ENCODE assay signal across 2 cellular contexts in the genomic region with DNA sequence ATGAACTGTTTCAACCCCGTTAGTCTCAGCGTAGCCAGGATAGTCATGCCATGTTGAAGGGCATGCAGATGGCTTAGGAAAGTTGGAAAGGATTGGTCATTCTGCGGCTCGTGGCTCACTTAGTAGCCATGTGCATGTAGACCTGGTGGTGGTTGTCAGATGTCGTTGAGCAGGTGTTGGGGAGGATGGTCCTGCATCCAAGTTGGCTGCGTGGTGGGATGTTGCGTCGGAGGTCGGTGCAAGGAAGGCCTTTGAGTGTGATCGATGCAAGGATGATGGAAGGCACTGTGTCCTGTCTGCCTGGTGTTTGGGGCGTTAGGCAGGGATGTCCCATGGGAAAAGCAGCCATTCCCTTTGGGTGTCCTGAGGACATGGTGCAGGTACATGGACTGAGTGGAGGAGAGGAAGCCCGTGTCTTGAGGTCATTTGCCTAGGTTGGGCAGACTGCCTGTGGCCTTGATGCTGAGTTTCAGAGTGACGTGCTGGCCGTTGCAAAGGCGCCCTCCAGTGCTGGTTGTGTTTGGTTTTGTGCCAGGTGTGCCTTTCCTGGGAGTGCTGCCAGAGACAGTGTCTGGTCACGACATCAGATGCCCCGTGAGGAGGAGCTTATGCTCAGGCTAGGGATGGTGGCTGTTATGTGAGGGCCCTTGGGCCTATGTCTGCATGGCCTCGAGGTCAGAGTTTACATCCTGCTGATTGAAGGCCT.
TF ChIP-seq lines count a peak whose summit lies in the region.

No MANE protein-coding gene starts in this region.

TF ChIP-seq in liver, 16 proteins besides CTCF, POLR2A, EP300 and RAD21 (continued from another document):
- TF ChIP-seq, protein P1, sequence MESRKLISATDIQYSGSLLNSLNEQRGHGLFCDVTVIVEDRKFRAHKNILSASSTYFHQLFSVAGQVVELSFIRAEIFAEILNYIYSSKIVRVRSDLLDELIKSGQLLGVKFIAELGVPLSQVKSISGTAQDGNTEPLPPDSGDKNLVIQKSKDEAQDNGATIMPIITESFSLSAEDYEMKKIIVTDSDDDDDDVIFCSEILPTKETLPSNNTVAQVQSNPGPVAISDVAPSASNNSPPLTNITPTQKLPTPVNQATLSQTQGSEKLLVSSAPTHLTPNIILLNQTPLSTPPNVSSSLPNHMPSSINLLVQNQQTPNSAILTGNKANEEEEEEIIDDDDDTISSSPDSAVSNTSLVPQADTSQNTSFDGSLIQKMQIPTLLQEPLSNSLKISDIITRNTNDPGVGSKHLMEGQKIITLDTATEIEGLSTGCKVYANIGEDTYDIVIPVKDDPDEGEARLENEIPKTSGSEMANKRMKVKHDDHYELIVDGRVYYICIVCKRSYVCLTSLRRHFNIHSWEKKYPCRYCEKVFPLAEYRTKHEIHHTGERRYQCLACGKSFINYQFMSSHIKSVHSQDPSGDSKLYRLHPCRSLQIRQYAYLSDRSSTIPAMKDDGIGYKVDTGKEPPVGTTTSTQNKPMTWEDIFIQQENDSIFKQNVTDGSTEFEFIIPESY (IDR thresholded peaks at IDR 0.05), result no peak
- TF ChIP-seq, protein P2, sequence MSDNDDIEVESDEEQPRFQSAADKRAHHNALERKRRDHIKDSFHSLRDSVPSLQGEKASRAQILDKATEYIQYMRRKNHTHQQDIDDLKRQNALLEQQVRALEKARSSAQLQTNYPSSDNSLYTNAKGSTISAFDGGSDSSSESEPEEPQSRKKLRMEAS (IDR thresholded peaks at IDR 0.05), result no peak
- TF ChIP-seq HNF4A (conservative IDR thresholded peaks at IDR 0.05), result no peak
- no peak for TF ChIP-seq FOXA1 (IDR thresholded peaks at IDR 0.05)
- no peak for TF ChIP-seq JUND (IDR thresholded peaks at IDR 0.05)
- TF ChIP-seq, protein P3, sequence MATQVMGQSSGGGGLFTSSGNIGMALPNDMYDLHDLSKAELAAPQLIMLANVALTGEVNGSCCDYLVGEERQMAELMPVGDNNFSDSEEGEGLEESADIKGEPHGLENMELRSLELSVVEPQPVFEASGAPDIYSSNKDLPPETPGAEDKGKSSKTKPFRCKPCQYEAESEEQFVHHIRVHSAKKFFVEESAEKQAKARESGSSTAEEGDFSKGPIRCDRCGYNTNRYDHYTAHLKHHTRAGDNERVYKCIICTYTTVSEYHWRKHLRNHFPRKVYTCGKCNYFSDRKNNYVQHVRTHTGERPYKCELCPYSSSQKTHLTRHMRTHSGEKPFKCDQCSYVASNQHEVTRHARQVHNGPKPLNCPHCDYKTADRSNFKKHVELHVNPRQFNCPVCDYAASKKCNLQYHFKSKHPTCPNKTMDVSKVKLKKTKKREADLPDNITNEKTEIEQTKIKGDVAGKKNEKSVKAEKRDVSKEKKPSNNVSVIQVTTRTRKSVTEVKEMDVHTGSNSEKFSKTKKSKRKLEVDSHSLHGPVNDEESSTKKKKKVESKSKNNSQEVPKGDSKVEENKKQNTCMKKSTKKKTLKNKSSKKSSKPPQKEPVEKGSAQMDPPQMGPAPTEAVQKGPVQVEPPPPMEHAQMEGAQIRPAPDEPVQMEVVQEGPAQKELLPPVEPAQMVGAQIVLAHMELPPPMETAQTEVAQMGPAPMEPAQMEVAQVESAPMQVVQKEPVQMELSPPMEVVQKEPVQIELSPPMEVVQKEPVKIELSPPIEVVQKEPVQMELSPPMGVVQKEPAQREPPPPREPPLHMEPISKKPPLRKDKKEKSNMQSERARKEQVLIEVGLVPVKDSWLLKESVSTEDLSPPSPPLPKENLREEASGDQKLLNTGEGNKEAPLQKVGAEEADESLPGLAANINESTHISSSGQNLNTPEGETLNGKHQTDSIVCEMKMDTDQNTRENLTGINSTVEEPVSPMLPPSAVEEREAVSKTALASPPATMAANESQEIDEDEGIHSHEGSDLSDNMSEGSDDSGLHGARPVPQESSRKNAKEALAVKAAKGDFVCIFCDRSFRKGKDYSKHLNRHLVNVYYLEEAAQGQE (IDR thresholded peaks at IDR 0.05), result no peak
- TF ChIP-seq YY1 (IDR thresholded peaks at IDR 0.05), result no peak
- no peak for TF ChIP-seq GABPA (IDR thresholded peaks at IDR 0.05 in 1 of 2, conservative IDR thresholded peaks at IDR 0.05 in 1 of 2)
- TF ChIP-seq FOXA2 (IDR thresholded peaks at IDR 0.05), result no peak

TF ChIP-seq in HepG2, 621 proteins besides CTCF, POLR2A, EP300 and RAD21 (continued from another document and continues in another):
- TF ChIP-seq, protein P4, sequence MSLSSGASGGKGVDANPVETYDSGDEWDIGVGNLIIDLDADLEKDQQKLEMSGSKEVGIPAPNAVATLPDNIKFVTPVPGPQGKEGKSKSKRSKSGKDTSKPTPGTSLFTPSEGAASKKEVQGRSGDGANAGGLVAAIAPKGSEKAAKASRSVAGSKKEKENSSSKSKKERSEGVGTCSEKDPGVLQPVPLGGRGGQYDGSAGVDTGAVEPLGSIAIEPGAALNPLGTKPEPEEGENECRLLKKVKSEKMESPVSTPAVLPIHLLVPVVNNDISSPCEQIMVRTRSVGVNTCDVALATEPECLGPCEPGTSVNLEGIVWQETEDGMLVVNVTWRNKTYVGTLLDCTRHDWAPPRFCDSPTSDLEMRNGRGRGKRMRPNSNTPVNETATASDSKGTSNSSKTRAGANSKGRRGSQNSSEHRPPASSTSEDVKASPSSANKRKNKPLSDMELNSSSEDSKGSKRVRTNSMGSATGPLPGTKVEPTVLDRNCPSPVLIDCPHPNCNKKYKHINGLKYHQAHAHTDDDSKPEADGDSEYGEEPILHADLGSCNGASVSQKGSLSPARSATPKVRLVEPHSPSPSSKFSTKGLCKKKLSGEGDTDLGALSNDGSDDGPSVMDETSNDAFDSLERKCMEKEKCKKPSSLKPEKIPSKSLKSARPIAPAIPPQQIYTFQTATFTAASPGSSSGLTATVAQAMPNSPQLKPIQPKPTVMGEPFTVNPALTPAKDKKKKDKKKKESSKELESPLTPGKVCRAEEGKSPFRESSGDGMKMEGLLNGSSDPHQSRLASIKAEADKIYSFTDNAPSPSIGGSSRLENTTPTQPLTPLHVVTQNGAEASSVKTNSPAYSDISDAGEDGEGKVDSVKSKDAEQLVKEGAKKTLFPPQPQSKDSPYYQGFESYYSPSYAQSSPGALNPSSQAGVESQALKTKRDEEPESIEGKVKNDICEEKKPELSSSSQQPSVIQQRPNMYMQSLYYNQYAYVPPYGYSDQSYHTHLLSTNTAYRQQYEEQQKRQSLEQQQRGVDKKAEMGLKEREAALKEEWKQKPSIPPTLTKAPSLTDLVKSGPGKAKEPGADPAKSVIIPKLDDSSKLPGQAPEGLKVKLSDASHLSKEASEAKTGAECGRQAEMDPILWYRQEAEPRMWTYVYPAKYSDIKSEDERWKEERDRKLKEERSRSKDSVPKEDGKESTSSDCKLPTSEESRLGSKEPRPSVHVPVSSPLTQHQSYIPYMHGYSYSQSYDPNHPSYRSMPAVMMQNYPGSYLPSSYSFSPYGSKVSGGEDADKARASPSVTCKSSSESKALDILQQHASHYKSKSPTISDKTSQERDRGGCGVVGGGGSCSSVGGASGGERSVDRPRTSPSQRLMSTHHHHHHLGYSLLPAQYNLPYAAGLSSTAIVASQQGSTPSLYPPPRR (CRISPR knock-in tag; IDR thresholded peaks at IDR 0.05; ENCODE audit: borderline replicate concordance), result no peak
- TF ChIP-seq SMAD9 (CRISPR knock-in tag; IDR thresholded peaks at IDR 0.05) (no peak), NFE2L1 (CRISPR knock-in tag; IDR thresholded peaks at IDR 0.05; ENCODE audit: borderline replicate concordance) (no peak), PRMT3 (CRISPR knock-in tag; IDR thresholded peaks at IDR 0.05; ENCODE audit: borderline replicate concordance, low read depth) (no peak), FOXM1 (CRISPR knock-in tag; IDR thresholded peaks at IDR 0.05) (no peak), ZNF17 (CRISPR knock-in tag; IDR thresholded peaks at IDR 0.05) (no peak)
- TF ChIP-seq, protein P5, sequence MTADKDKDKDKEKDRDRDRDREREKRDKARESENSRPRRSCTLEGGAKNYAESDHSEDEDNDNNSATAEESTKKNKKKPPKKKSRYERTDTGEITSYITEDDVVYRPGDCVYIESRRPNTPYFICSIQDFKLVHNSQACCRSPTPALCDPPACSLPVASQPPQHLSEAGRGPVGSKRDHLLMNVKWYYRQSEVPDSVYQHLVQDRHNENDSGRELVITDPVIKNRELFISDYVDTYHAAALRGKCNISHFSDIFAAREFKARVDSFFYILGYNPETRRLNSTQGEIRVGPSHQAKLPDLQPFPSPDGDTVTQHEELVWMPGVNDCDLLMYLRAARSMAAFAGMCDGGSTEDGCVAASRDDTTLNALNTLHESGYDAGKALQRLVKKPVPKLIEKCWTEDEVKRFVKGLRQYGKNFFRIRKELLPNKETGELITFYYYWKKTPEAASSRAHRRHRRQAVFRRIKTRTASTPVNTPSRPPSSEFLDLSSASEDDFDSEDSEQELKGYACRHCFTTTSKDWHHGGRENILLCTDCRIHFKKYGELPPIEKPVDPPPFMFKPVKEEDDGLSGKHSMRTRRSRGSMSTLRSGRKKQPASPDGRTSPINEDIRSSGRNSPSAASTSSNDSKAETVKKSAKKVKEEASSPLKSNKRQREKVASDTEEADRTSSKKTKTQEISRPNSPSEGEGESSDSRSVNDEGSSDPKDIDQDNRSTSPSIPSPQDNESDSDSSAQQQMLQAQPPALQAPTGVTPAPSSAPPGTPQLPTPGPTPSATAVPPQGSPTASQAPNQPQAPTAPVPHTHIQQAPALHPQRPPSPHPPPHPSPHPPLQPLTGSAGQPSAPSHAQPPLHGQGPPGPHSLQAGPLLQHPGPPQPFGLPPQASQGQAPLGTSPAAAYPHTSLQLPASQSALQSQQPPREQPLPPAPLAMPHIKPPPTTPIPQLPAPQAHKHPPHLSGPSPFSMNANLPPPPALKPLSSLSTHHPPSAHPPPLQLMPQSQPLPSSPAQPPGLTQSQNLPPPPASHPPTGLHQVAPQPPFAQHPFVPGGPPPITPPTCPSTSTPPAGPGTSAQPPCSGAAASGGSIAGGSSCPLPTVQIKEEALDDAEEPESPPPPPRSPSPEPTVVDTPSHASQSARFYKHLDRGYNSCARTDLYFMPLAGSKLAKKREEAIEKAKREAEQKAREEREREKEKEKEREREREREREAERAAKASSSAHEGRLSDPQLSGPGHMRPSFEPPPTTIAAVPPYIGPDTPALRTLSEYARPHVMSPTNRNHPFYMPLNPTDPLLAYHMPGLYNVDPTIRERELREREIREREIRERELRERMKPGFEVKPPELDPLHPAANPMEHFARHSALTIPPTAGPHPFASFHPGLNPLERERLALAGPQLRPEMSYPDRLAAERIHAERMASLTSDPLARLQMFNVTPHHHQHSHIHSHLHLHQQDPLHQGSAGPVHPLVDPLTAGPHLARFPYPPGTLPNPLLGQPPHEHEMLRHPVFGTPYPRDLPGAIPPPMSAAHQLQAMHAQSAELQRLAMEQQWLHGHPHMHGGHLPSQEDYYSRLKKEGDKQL (CRISPR knock-in tag; IDR thresholded peaks at IDR 0.05; ENCODE audit: low read depth), result no peak
- TF ChIP-seq, protein P6, sequence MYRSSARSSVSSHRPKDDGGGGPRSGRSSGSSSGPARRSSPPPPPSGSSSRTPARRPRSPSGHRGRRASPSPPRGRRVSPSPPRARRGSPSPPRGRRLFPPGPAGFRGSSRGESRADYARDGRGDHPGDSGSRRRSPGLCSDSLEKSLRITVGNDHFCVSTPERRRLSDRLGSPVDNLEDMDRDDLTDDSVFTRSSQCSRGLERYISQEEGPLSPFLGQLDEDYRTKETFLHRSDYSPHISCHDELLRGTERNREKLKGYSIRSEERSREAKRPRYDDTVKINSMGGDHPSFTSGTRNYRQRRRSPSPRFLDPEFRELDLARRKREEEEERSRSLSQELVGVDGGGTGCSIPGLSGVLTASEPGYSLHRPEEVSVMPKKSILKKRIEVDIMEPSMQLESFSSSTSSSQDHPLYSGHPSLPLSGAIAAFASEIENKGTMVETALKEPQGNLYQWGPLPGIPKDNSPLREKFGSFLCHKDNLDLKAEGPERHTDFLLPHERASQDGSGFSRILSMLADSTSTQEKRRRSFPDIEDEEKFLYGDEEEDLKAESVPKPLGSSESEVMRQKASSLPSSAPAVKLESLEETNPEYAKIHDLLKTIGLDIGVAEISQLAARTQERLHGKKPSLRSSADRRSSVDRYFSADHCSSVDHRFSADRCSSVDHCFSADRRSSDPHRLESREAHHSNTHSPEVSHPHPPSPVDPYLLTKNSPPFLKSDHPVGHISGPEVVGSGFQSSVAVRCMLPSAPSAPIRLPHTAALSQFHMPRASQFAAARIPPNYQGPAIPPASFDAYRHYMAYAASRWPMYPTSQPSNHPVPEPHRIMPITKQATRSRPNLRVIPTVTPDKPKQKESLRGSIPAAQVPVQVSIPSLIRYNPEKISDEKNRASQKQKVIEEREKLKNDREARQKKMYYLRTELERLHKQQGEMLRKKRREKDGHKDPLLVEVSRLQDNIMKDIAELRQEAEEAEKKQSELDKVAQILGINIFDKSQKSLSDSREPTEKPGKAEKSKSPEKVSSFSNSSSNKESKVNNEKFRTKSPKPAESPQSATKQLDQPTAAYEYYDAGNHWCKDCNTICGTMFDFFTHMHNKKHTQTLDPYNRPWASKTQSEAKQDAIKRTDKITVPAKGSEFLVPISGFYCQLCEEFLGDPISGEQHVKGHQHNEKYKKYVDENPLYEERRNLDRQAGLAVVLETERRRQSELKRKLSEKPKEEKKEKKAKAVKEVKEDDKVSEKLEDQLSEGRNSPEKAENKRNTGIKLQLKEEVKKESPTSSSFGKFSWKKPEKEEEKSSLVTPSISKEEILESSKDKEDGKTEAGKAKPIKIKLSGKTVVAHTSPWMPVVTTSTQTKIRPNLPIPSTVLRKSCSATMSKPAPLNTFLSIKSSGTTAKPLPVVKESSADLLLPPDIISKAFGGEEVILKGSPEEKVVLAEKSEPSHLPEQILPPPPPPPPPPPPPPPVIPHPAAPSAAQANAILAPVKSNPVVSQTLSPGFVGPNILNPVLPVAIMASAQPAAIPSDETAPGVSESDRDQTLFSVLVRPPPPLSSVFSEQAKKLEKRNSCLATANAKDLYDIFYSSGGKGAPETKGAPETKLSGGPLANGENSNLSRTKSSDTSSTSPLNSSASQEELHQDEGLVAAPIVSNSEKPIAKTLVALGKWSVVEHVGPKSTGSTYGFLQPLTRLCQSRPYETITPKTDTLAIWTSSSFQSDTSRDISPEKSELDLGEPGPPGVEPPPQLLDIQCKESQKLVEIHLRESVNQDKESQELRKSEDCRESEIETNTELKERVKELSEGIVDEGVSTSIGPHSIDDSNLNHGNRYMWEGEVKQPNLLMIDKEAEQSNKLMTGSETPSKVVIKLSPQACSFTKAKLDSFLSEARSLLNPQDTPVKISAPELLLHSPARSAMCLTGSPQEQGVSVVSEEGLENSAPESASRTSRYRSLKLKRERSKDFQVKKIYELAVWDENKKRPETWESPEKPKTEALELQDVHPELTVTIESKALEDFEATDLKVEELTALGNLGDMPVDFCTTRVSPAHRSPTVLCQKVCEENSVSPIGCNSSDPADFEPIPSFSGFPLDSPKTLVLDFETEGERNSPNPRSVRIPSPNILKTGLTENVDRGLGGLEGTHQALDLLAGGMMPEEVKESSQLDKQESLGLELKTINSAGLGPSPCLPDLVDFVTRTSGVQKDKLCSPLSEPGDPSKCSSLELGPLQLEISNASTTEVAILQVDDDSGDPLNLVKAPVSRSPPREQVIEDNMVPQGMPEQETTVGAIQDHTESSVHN (CRISPR knock-in tag; IDR thresholded peaks at IDR 0.05), result no peak
- TF ChIP-seq, protein P7, sequence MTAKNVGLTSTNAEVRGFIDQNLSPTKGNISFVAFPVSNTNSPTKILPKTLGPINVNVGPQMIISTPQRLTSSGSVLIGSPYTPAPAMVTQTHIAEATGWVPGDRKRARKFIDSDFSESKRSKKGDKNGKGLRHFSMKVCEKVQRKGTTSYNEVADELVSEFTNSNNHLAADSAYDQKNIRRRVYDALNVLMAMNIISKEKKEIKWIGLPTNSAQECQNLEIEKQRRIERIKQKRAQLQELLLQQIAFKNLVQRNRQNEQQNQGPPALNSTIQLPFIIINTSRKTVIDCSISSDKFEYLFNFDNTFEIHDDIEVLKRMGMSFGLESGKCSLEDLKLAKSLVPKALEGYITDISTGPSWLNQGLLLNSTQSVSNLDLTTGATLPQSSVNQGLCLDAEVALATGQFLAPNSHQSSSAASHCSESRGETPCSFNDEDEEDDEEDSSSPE (CRISPR knock-in tag; IDR thresholded peaks at IDR 0.05), result no peak
- TF ChIP-seq, protein P8, sequence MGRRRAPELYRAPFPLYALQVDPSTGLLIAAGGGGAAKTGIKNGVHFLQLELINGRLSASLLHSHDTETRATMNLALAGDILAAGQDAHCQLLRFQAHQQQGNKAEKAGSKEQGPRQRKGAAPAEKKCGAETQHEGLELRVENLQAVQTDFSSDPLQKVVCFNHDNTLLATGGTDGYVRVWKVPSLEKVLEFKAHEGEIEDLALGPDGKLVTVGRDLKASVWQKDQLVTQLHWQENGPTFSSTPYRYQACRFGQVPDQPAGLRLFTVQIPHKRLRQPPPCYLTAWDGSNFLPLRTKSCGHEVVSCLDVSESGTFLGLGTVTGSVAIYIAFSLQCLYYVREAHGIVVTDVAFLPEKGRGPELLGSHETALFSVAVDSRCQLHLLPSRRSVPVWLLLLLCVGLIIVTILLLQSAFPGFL (CRISPR knock-in tag; IDR thresholded peaks at IDR 0.05), result no peak
